In genomic region chr12:52166672-52167071, GRCh38 we compare ENCODE assay signal across 17 cellular contexts. TPM values are rescaled to one million over a fixed set of nuclear protein-coding genes. Genes with fewer than 3 reads are reported as not detected.
DNase-seq lines count a peak whose midpoint lies in the region; ATAC-seq and TF ChIP-seq lines count a peak whose summit lies in the region.
"Had no signal": no experiment of that assay in that cellular context is flagged by ENCODE, and none has a peak within 500 bp of the region (broad histone marks: within the 10 kb centered on the region; RNA-seq: fewer than 3 reads in every experiment).

No MANE protein-coding gene starts in this region.

- no peaks in the 10 kb centered on the region for H4K20me1 ChIP-seq in neural progenitor cell (ENCODE audit: low read depth)

- no peak overlapping the region for H3K27ac Mint-ChIP-seq in neural progenitor cell

- H3K4me1 ChIP-seq in RWPE2 (ENCODE audit: insufficient read depth, poor library complexity, severe bottlenecking) (peaks cover 22% of the 10 kb centered on the region), neural progenitor cell (no peaks in the 10 kb centered on the region)

- H3K9me3 ChIP-seq in RWPE2 (ENCODE audit: severe bottlenecking) (no peaks in the 10 kb centered on the region), neural progenitor cell (ENCODE audit: low read depth) (no peaks in the 10 kb centered on the region)
- H3K9me3 ChIP-seq: MG63 had no signal

- H3K36me3 ChIP-seq in RWPE2 (ENCODE audit: low read depth) (no peaks in the 10 kb centered on the region), neural progenitor cell (no peaks in the 10 kb centered on the region)

- H3K27ac ChIP-seq in RWPE2 (ENCODE audit: poor library complexity, severe bottlenecking) (peak overlapping the region; percentile 84), neural progenitor cell (no peak overlapping the region)

- TF ChIP-seq CTCF in RWPE2 (IDR thresholded peaks at IDR 0.05; ENCODE audit: poor library complexity, severe bottlenecking) = no peak
- TF ChIP-seq CTCF in neural progenitor cell (IDR thresholded peaks at IDR 0.05) = no peak

- peaks cover 14% of the 10 kb centered on the region for H3K27me3 Mint-ChIP-seq in neural progenitor cell (ENCODE audit: insufficient read depth, low read depth)

- H3K36me3 Mint-ChIP-seq in neural progenitor cell = no peaks in the 10 kb centered on the region

- H3K27me3 ChIP-seq in RWPE2 (ENCODE audit: insufficient read depth, poor library complexity, severe bottlenecking) (no peaks in the 10 kb centered on the region), neural progenitor cell (no peaks in the 10 kb centered on the region)
- H3K27me3 ChIP-seq: MG63 had no signal

- H2AFZ ChIP-seq in neural progenitor cell (replicated peaks) = no peak overlapping the region

- H3F3A ChIP-seq in neural progenitor cell (ENCODE audit: low read depth) = peaks cover 6% of the 10 kb centered on the region

- no peaks in the 10 kb centered on the region for H3K9me3 Mint-ChIP-seq in neural progenitor cell

- no peak overlapping the region for H3K4me3 ChIP-seq in RWPE2 (ENCODE audit: severe bottlenecking)
- no peak overlapping the region for H3K4me3 ChIP-seq in neural progenitor cell
- H3K4me3 ChIP-seq: MG63 had no signal

- H3K4me2 ChIP-seq in neural progenitor cell = no peak overlapping the region

- H3K4me1 Mint-ChIP-seq in neural progenitor cell = peaks cover 18% of the 10 kb centered on the region

- ATAC-seq in RWPE2 (ENCODE audit: low read depth) = no peak
- ATAC-seq in GM18858 (IDR thresholded peaks at IDR 0.05; ENCODE audit: unreplicated experiment) = no peak
- no peak for ATAC-seq in HG02885 (IDR thresholded peaks at IDR 0.05; ENCODE audit: poor library complexity, unreplicated experiment)
- no peak for ATAC-seq in GM21619 (IDR thresholded peaks at IDR 0.05; ENCODE audit: unreplicated experiment)

- no peak overlapping the region for H3K9ac ChIP-seq in neural progenitor cell

- H3K4me3 Mint-ChIP-seq in neural progenitor cell = no peak overlapping the region

- DNase-seq in ELR (ENCODE audit: low read depth) = peak; percentile 53
- no peak for DNase-seq in RWPE2 (ENCODE audit: low spot score)
- DNase-seq in fibroblast of peridontal ligament (ENCODE audit: extremely low read depth) = peak; percentile 35
- no peak for DNase-seq in neural progenitor cell (ENCODE audit: low spot score)
- DNase-seq: ACHN, GF-D8, GOT3, Kasumi-1, MG63, NCI-H1048, NCI-H1436, NCI-H1930, NCI-H226, NCI-H524 had no signal

- no peaks in the 10 kb centered on the region for H3K79me2 ChIP-seq in neural progenitor cell (ENCODE audit: low read depth)

RNA-seq across cellular contexts. Expression of gene KRT80, which starts 25.1 kb away (rescaled TPM):
- total RNA-seq in neural progenitor cell (ENCODE audit: low replicate concordance) = 0.12 TPM in 1 of 2 replicates, not detected in the other

Comparison
In these comparisons a context has a peak if more than half of its experiments do, and no peak if none do; other contexts are left out.
1. DNase-seq: peak in ELR (single experiment) and fibroblast of peridontal ligament (single experiment); none in RWPE2 (single experiment) and neural progenitor cell (single experiment).